ENCODE assay signal across 9 cellular contexts in the genomic region with DNA sequence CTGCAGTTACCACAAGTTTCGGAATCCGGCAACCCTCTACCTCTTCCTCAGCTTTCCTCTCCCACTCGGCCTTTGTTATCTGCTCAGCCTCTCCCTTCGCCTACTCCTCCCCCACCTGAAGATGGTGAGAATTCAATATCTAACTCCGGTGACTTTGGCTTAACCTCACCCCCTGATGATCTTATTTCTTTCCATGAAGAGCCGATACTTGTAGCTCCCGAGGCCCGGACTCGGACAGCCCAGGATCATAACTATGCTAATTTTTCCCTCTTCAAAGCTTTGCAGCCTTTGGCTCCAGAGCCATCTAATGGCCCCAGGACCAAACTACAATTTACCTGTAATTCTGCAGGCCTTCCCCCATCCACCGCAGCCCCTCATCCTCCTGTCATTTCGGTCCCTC. TPM values are rescaled to one million over a fixed set of nuclear protein-coding genes. Genes with fewer than 3 reads are reported as not detected.
A peak's percentile ranks its signal among the peaks of the same experiment; 100 is the strongest.
DNase-seq lines count a peak whose midpoint lies in the region; ATAC-seq, FAIRE-seq and TF ChIP-seq lines count a peak whose summit lies in the region.
"Had no signal": no experiment of that assay in that cellular context is flagged by ENCODE, and none has a peak within 500 bp of the region (broad histone marks: within the 10 kb centered on the region; RNA-seq: fewer than 3 reads in every experiment).

No MANE protein-coding gene starts in this region.

- H3K4me3 ChIP-seq in GM12878 (no peak overlapping the region), keratinocyte (ENCODE audit: control insufficient read depth in 2 of 3, extremely low read depth in 1 of 3, insufficient read depth in 2 of 3, low read depth in 1 of 3, low read length in 3 of 3) (no peak overlapping the region), upper lobe of left lung (peak overlapping the region in 2 of 4 donors; percentile 16 to 22)

- H3K9ac ChIP-seq in GM12878 (ENCODE audit: control insufficient read depth, insufficient read depth, low read length): no peak overlapping the region
- H3K9ac ChIP-seq in keratinocyte (ENCODE audit: control insufficient read depth, extremely low read depth, insufficient read depth, low read length): no peak overlapping the region

- peak; percentile 52 for TF ChIP-seq RAD21 in GM12878 (IDR thresholded peaks at IDR 0.05; ENCODE audit: insufficient read depth, low read depth, low read length)

- H3K9me1 ChIP-seq in keratinocyte (ENCODE audit: control insufficient read depth, extremely low read depth, insufficient read depth, low read length): no peaks in the 10 kb centered on the region

- H4K20me1 ChIP-seq in GM12878 (ENCODE audit: control insufficient read depth, insufficient read depth): no peaks in the 10 kb centered on the region
- H4K20me1 ChIP-seq in keratinocyte (ENCODE audit: control insufficient read depth, extremely low read depth, insufficient read depth, low read length): no peaks in the 10 kb centered on the region

- no peak for TF ChIP-seq POLR2A in GM12878 (IDR thresholded peaks at IDR 0.05; ENCODE audit: low read depth, low read length)
- TF ChIP-seq POLR2A in upper lobe of left lung (IDR thresholded peaks at IDR 0.05): no peak

- H3K4me2 ChIP-seq in GM12878 (ENCODE audit: control insufficient read depth, insufficient read depth): no peak overlapping the region
- H3K4me2 ChIP-seq in keratinocyte (ENCODE audit: control insufficient read depth, extremely low read depth, insufficient read depth, low read depth, low read length): no peak overlapping the region

- TF ChIP-seq CTCF in GM12878 (IDR thresholded peaks at IDR 0.05 in 2 of 3, conservative IDR thresholded peaks at IDR 0.05 in 1 of 3; ENCODE audit: control insufficient read depth in 2 of 3, extremely low read depth in 1 of 3, insufficient read depth in 1 of 3, low read depth in 3 of 3, low read length in 3 of 3): peak; percentile 8 to 13 (median 10); a peak in 1 of 6 replicates
- peak; percentile 32 to 54 (median 34) for TF ChIP-seq CTCF in keratinocyte (optimal IDR thresholded peaks at IDR 0.05 in 1 of 3, IDR thresholded peaks at IDR 0.05 in 1 of 3, conservative IDR thresholded peaks at IDR 0.05 in 1 of 3; ENCODE audit: extremely low read depth in 1 of 3, insufficient read depth in 2 of 3, low read length in 3 of 3)
- peak in 4 of 6 experiments; percentile 13 to 45 (median 28) for TF ChIP-seq CTCF in upper lobe of left lung (IDR thresholded peaks at IDR 0.05)

- RAD21 ChIA-PET in GM12878 (lab: Charles Lee; ENCODE audit: unreplicated experiment): no interaction called here

- H3K9me3 ChIP-seq in GM12878 (replicated peaks; ENCODE audit: control insufficient read depth, insufficient read depth, low read length) (no peaks in the 10 kb centered on the region; the same call in 2 of the 3 replicates), keratinocyte (ENCODE audit: control insufficient read depth, low read depth, low read length) (no peaks in the 10 kb centered on the region), upper lobe of left lung (peaks cover 0 to 8% (median 4%) of the 10 kb centered on the region in 4 donors)

- 41% methylated on average over 11 of the region's 11 CpGs for WGBS in GM12878 (ENCODE audit: insufficient coverage, insufficient replicate concordance, low lambda C conversion rate, missing lambda C conversion rate)
- WGBS in upper lobe of left lung, 2 donors: 43 to 57% methylated on average over 11 of the region's 11 CpGs

- ATAC-seq in GM12878: no peak
- ATAC-seq in upper lobe of left lung (ENCODE audit: low FRiP score in 2 of 2): peak in 1 of 2 donors; percentile 84

- H3K27ac ChIP-seq in GM12878 (ENCODE audit: control insufficient read depth, insufficient read depth): no peak overlapping the region
- no peak overlapping the region for H3K27ac ChIP-seq in keratinocyte (ENCODE audit: control insufficient read depth, insufficient read depth, low read length)
- no peak overlapping the region for H3K27ac ChIP-seq in upper lobe of left lung

- H3K36me3 ChIP-seq in GM12878 (ENCODE audit: control insufficient read depth in 2 of 2, insufficient read depth in 2 of 2, low read length in 1 of 2): no peaks in the 10 kb centered on the region
- no peaks in the 10 kb centered on the region for H3K36me3 ChIP-seq in keratinocyte (ENCODE audit: control insufficient read depth in 2 of 2, extremely low read depth in 1 of 2, insufficient read depth in 2 of 2, low read length in 2 of 2)
- H3K36me3 ChIP-seq in upper lobe of left lung: no peaks in the 10 kb centered on the region

- H3K4me1 ChIP-seq in GM12878 (ENCODE audit: control insufficient read depth, insufficient read depth, low read length) (no peaks in the 10 kb centered on the region), keratinocyte (ENCODE audit: control insufficient read depth, extremely low read depth, insufficient read depth, low read length) (no peaks in the 10 kb centered on the region), upper lobe of left lung (peaks cover 0 to 5% (median 0%) of the 10 kb centered on the region in 4 donors)

- H3K79me2 ChIP-seq in GM12878 (ENCODE audit: control insufficient read depth, insufficient read depth, low read length) (no peaks in the 10 kb centered on the region), keratinocyte (ENCODE audit: control insufficient read depth, insufficient read depth, low read length) (no peaks in the 10 kb centered on the region)

- no peak for FAIRE-seq in GM12878 (lab: Jason Lieb, UNC)
- no peak for FAIRE-seq in keratinocyte (lab: Jason Lieb, UNC)
- FAIRE-seq: G401.6 had no signal

- in situ Hi-C loops in GM12878 (cut with MboI): no loop called here

- SMC1A ChIA-PET in GM12878 (lab: Charles Lee; ENCODE audit: uncharacterized antibody, unreplicated experiment): no interaction called here

- no peak for TF ChIP-seq EP300 in GM12878 (IDR thresholded peaks at IDR 0.05; ENCODE audit: borderline replicate concordance in 1 of 2, control insufficient read depth in 1 of 2, low read depth in 2 of 2, low read length in 2 of 2)
- no peak for TF ChIP-seq EP300 in upper lobe of left lung (IDR thresholded peaks at IDR 0.05)

- BruUV-seq in GM12878 (replicated peaks; lab: Mats Ljungman, UMichigan): no TSS peak

- intact Hi-C loops in GM12878 (cut with micrococcal nuclease; ENCODE audit: unreplicated experiment): no loop called here

- dilution Hi-C loops in keratinocyte (cut with MboI; ENCODE audit: extremely low pct_ligation_motif_present, low sequenced_read_pairs): no loop called here

- H2AFZ ChIP-seq in GM12878 (ENCODE audit: control insufficient read depth, low read depth, low read length) (no peak overlapping the region), keratinocyte (ENCODE audit: control insufficient read depth, low read length) (no peak overlapping the region)

- H3K27me3 ChIP-seq in GM12878 (replicated peaks in 1 of 2; ENCODE audit: control insufficient read depth in 2 of 2, insufficient read depth in 2 of 2, low read length in 1 of 2) (no peaks in the 10 kb centered on the region), keratinocyte (ENCODE audit: control insufficient read depth, extremely low read depth, insufficient read depth, low read length) (peaks cover 3% of the 10 kb centered on the region), upper lobe of left lung (no peaks in the 10 kb centered on the region)

- CTCF ChIA-PET in GM12878 (lab: Yijun Ruan, JAX): interaction anchor here (0.8 kb wide), 1 partner anchor 15 kb away, joined by 3 read pairs; no protein-coding TSS in a partner anchor

- POLR2A ChIA-PET in GM12878 (lab: Charles Lee): no interaction called here

- DNase-seq in SHP77 (lab: John Stamatoyannopoulos, UW) (peak; percentile 25 to 48), SHP77 treated with DMSO at 0.1 percent for 48 hours (lab: John Stamatoyannopoulos, UW) (no peak), GM12878 (ENCODE audit: low read depth, low spot score) (no peak), keratinocyte (ENCODE audit: low read depth, low spot score) (no peak), upper lobe of left lung (no peak), ecto neural progenitor cell (ENCODE audit: low spot score) (no peak), T1000 (lab: John Stamatoyannopoulos, UW) (no peak), occipital lobe (lab: John Stamatoyannopoulos, UW) (no peak)

TF ChIP-seq in GM12878, 131 proteins besides CTCF, POLR2A, EP300 and RAD21 (continues in another document):
- TF ChIP-seq ZNF207 (IDR thresholded peaks at IDR 0.05; ENCODE audit: borderline replicate concordance): no peak

RNA-seq across cellular contexts. Expression of gene MGST2, which starts 32.0 kb away (rescaled TPM):
- 11.3 and 11.7 TPM in 2 replicates for total RNA-seq in GM12878 (2013; cell fraction: nucleolus; rRNA removed)
- total RNA-seq in GM12878 (2014; rRNA removed) (22.3 and 26.5 TPM in 2 replicates), GM12878 (2014; rRNA removed; fragmentation: Illumina TruSeq; extraction: Trizol) (21.7 and 23.0 TPM in 2 replicates), GM12878 (2021) (19.0 and 19.8 TPM in 2 replicates), upper lobe of left lung (10 to 100 TPM; 12.6 to 64.0 (median 39.1) TPM), occipital lobe (8.6 TPM)
- polyA plus RNA-seq in GM12878 (2011; ENCODE audit: low read depth): 22.8 TPM
- polyA plus RNA-seq in GM12878 (2011; rRNA removed) (38.4 and 42.8 TPM in 2 replicates), GM12878 (2014; fragmentation: Illumina TruSeq; extraction: Trizol) (36.5 and 56.9 TPM in 2 replicates), GM12878 (2014; fragmentation: Nextera tagmentation; extraction: Ambion mirVana) (10 to 100 TPM; 36.0 to 50.1 TPM), GM12878 (2014; rRNA removed) (29.8 and 30.6 TPM in 2 replicates), GM12878 (2016; fragmentation: Nextera tagmentation; extraction: Ambion mirVana) (10 to 100 TPM; 26.7 to 31.4 TPM), keratinocyte (42.9 to 57.6 TPM (median 43.7 TPM) in 3 replicates)
- polyA plus RNA-seq in GM12878 (2011; cell fraction: cytosol; rRNA removed): 26.5 and 36.6 TPM in 2 replicates
- 13.5 and 14.8 TPM in 2 replicates for polyA plus RNA-seq in GM12878 (2011; cell fraction: nucleus; rRNA removed)
- 17.5 and 23.2 TPM in 2 replicates for polyA plus RNA-seq in GM12878 (2012)
- 12.4 and 18.4 TPM in 2 replicates for polyA minus RNA-seq in GM12878 (2011; rRNA and poly(A)+ RNA removed)
- polyA minus RNA-seq in GM12878 (2011; cell fraction: cytosol; rRNA and poly(A)+ RNA removed): 2.8 and 6.2 TPM in 2 replicates
- polyA minus RNA-seq in GM12878 (2011; cell fraction: nucleus; rRNA and poly(A)+ RNA removed): 10.4 and 14.9 TPM in 2 replicates
- polyA plus RNA-seq in keratinocyte (2011; ENCODE audit: low read depth): 24.6 TPM
- 34.6 and 53.1 TPM in 2 replicates for polyA plus RNA-seq in keratinocyte (2011; cell fraction: cytosol; rRNA removed)
- 43.3 and 67.4 TPM in 2 replicates for polyA plus RNA-seq in keratinocyte (2011; cell fraction: nucleus; rRNA removed)
- 36.2 and 44.2 TPM in 2 replicates for polyA plus RNA-seq in keratinocyte (2012; ENCODE audit: low replicate concordance)
- polyA minus RNA-seq in keratinocyte: 3.9 to 21.6 TPM (median 12.9 TPM) in 3 replicates
- 8.4 TPM for polyA minus RNA-seq in keratinocyte (2011; cell fraction: cytosol; rRNA and poly(A)+ RNA removed)
- polyA minus RNA-seq in keratinocyte (2011; cell fraction: nucleus; rRNA and poly(A)+ RNA removed): 10.0 and 10.2 TPM in 2 replicates

Comparison
In these comparisons a context has a peak if more than half of its experiments do, and no peak if none do; other contexts are left out.
1. DNase-seq: peak in SHP77 (2 of 2); none in SHP77 treated with DMSO at 0.1 percent for 48 hours (single experiment), GM12878 (single experiment), keratinocyte (single experiment), upper lobe of left lung (0 of 2), ecto neural progenitor cell (single experiment), T1000 (single experiment) and occipital lobe (single experiment).
2. Peak in every context shown above with its lines, with median percentiles within 50 percentile points of each other: CTCF ChIP-seq.